Comparison of ENCODE assay signal across 20 cellular contexts in the genomic region with DNA sequence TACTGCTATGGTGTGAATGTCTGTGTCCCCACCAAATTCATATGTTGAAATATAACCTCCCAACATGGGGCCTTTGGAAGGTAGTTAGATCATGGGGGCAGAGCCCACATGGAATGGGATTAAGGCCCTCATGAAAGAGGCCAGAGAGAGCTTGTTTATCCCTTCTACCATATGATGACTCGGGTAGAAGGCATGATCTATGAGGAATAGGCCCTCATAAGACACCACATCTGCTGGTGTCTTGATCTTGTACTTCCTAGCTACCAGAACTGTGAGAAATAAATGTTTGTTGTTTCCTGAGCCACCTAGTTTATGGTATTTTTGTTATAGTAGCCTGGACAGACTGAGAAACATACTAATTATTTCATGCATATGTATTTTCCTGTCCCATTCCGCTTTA. TPM values are rescaled to one million over a fixed set of nuclear protein-coding genes. Genes with fewer than 3 reads are reported as not detected.
DNase-seq lines count a peak whose midpoint lies in the region; ATAC-seq and TF ChIP-seq lines count a peak whose summit lies in the region.
"Had no signal": no experiment of that assay in that cellular context is flagged by ENCODE, and none has a peak within 500 bp of the region (broad histone marks: within the 10 kb centered on the region; RNA-seq: fewer than 3 reads in every experiment).

No MANE protein-coding gene starts in this region.

- no peaks in the 10 kb centered on the region for H3K9me3 Mint-ChIP-seq in HFFc6

- DNase-seq in HFFc6 (peak; percentile 77), adipocyte (ENCODE audit: low read depth) (peak; percentile 50), fibroblast of peridontal ligament (ENCODE audit: extremely low read depth) (peak; percentile 63), renal cortical epithelial cell (ENCODE audit: low read depth) (peak; percentile 89), tibial artery (no peak), SIG-M5 (lab: John Stamatoyannopoulos, UW) (no peak), KG1 (lab: John Stamatoyannopoulos, UW) (no peak)
- DNase-seq: activated gamma-delta T cell; DMS79; effector memory CD4-positive, alpha-beta T cell; heart left ventricle; MG63; NCI-H1930; NCI-H526; stimulated activated CD4-positive, alpha-beta T cell treated with anti-CD3 and anti-CD28 coated beads, Interleukin-15, amount 100 ng/mL, for 24 hours; T-helper 17 cell had no signal

- no peak for TF ChIP-seq CTCF in HFFc6 (IDR thresholded peaks at IDR 0.05)
- TF ChIP-seq CTCF in tibial artery (IDR thresholded peaks at IDR 0.05) = no peak

- H3K4me1 ChIP-seq in adipocyte (ENCODE audit: control insufficient read depth, insufficient read depth, low read length) = peaks cover 50% of the 10 kb centered on the region
- peaks cover 0 to 91% (median 58%) of the 10 kb centered on the region in 4 donors for H3K4me1 ChIP-seq in tibial artery

- no peak overlapping the region for H3K4me3 ChIP-seq in adipocyte (ENCODE audit: low read length)
- H3K4me3 ChIP-seq in tibial artery = no peak overlapping the region
- H3K4me3 ChIP-seq: GM12878, heart left ventricle, MG63 had no signal

- H3K9me3 ChIP-seq in adipocyte (ENCODE audit: control insufficient read depth, low read length) = no peaks in the 10 kb centered on the region
- no peaks in the 10 kb centered on the region for H3K9me3 ChIP-seq in tibial artery
- H3K9me3 ChIP-seq: heart left ventricle, MG63 had no signal

- H3K27me3 Mint-ChIP-seq in HFFc6 (ENCODE audit: insufficient read depth) = no peaks in the 10 kb centered on the region; the same call in 1 of the 2 replicates

- H3K36me3 ChIP-seq in adipocyte (ENCODE audit: control insufficient read depth, insufficient read depth, low read length, severe bottlenecking) (no peaks in the 10 kb centered on the region), tibial artery (no peaks in the 10 kb centered on the region)
- H3K36me3 ChIP-seq: heart left ventricle had no signal

- no peak overlapping the region for H3K4me3 Mint-ChIP-seq in HFFc6
- H3K4me3 Mint-ChIP-seq: brain, T-helper 17 cell had no signal

- peak overlapping the region in 1 of 2 donors; percentile 14 for H3K27ac ChIP-seq in tibial artery
- H3K27ac ChIP-seq: heart left ventricle had no signal

- H3K27ac Mint-ChIP-seq in HFFc6 = peak overlapping the region; percentile 61
- H3K27ac Mint-ChIP-seq: CD14-positive monocyte, T-helper 17 cell had no signal

- H3K27me3 ChIP-seq in adipocyte (replicated peaks; ENCODE audit: control insufficient read depth, insufficient read depth, low read length) (no peaks in the 10 kb centered on the region), tibial artery (no peaks in the 10 kb centered on the region)
- H3K27me3 ChIP-seq: MG63 had no signal

- no peak for ATAC-seq in HG02759 (IDR thresholded peaks at IDR 0.05; ENCODE audit: unreplicated experiment)
- ATAC-seq: GM12878, heart left ventricle, T-helper 17 cell had no signal

- intact Hi-C loops in tibial artery (cut with DNase I; ENCODE audit: low total_unique reads) = no loop called here

- H3K36me3 Mint-ChIP-seq in HFFc6 (ENCODE audit: low read depth) = peaks cover 28% of the 10 kb centered on the region
- H3K36me3 Mint-ChIP-seq: brain, CD14-positive monocyte had no signal

- H3K4me1 Mint-ChIP-seq in HFFc6 (ENCODE audit: low read depth) = peaks cover 86% of the 10 kb centered on the region
- H3K4me1 Mint-ChIP-seq: CD14-positive monocyte, T-helper 17 cell had no signal

- no peak overlapping the region for H3K9ac ChIP-seq in adipocyte (ENCODE audit: low read length)

RNA-seq across cellular contexts. Expression of gene WWTR1, which starts 51.9 kb away (rescaled TPM):
- total RNA-seq in HFFc6 (2021; fragmentation: NEBNext Ultra II Directional; extraction: Animal tissue kit (Norgen Biotek cat#: 25700)) = 10 to 100 TPM; 41.5 to 49.7 (median 45.5) TPM
- 187 and 209 TPM in 2 replicates for total RNA-seq in renal cortical epithelial cell

Comparison
In these comparisons a context has a peak if more than half of its experiments do, and no peak if none do; other contexts are left out.
1. DNase-seq: peak in HFFc6 (single experiment), adipocyte (single experiment), fibroblast of peridontal ligament (single experiment) and renal cortical epithelial cell (single experiment); none in tibial artery (0 of 2), SIG-M5 (single experiment) and KG1 (single experiment).